In genomic region chr6:106125925-106126435, GRCh38 we compare ENCODE assay signal across 10 cellular contexts. TPM values are rescaled to one million over a fixed set of nuclear protein-coding genes. Genes with fewer than 3 reads are reported as not detected.
DNase-seq lines count a peak whose midpoint lies in the region; ATAC-seq and TF ChIP-seq lines count a peak whose summit lies in the region.
"Had no signal": no experiment of that assay in that cellular context is flagged by ENCODE, and none has a peak within 500 bp of the region (broad histone marks: within the 10 kb centered on the region; RNA-seq: fewer than 3 reads in every experiment).

No MANE protein-coding gene starts in this region.

- no peak for ATAC-seq in activated naive CD8-positive, alpha-beta T cell treated with anti-CD3 and anti-CD28 coated beads, Interleukin-2, amount 10 ng/mL, durations not matched to agents 7 days and 5 days (ENCODE audit: low read depth)
- peak; percentile 68 for ATAC-seq in HG03342 (IDR thresholded peaks at IDR 0.05; ENCODE audit: unreplicated experiment)
- ATAC-seq in activated CD8-positive, alpha-beta T cell treated with anti-CD3 and anti-CD28 coated beads, Interleukin-2, amount 10 ng/mL, durations not matched to agents 7 days and 5 days, result no peak
- ATAC-seq in stimulated activated naive CD8-positive, alpha-beta T cell treated with anti-CD3 and anti-CD28 coated beads, Interleukin-15, amount 100 ng/mL, for 72 hours, result peak; percentile 54
- no peak for ATAC-seq in psoas muscle

- intact Hi-C loops in psoas muscle (cut with DNase I), result no loop called here

- DNase-seq in activated naive CD8-positive, alpha-beta T cell treated with anti-CD3 and anti-CD28 coated beads, Interleukin-2, amount 10 ng/mL, durations not matched to agents 7 days and 5 days, result no peak
- DNase-seq in activated naive CD8-positive, alpha-beta T cell treated with anti-CD3 and anti-CD28 coated beads for 36 hours, result no peak
- no peak for DNase-seq in activated CD8-positive, alpha-beta T cell treated with anti-CD3 and anti-CD28 coated beads, Interleukin-2, amount 10 ng/mL, durations not matched to agents 7 days and 5 days
- no peak for DNase-seq in stimulated activated naive CD8-positive, alpha-beta T cell treated with anti-CD3 and anti-CD28 coated beads, Interleukin-15, amount 100 ng/mL, for 72 hours
- no peak for DNase-seq in DMS153 treated with DMSO at 0.1 percent for 48 hours (lab: John Stamatoyannopoulos, UW; ENCODE audit: unreplicated experiment)
- DNase-seq in NCI-H1436 (lab: John Stamatoyannopoulos, UW), result no peak
- no peak for DNase-seq in psoas muscle
- DNase-seq: adrenal gland had no signal

- no peak for TF ChIP-seq CTCF in psoas muscle (IDR thresholded peaks at IDR 0.05)

- H3K4me1 ChIP-seq in psoas muscle, result no peaks in the 10 kb centered on the region
- H3K4me1 ChIP-seq: adrenal gland had no signal

- 81 to 91% (median 86%) methylated on average over 11 of the region's 11 CpGs for WGBS in psoas muscle, 3 donors

- no peak overlapping the region for H3K27ac ChIP-seq in psoas muscle
- H3K27ac ChIP-seq: adrenal gland, C4-2B had no signal

- H3K27me3 Mint-ChIP-seq in activated naive CD8-positive, alpha-beta T cell treated with anti-CD3 and anti-CD28 coated beads, Interleukin-2, amount 10 ng/mL, durations not matched to agents 7 days and 5 days, result peaks cover 14% of the 10 kb centered on the region
- H3K27me3 Mint-ChIP-seq in activated naive CD8-positive, alpha-beta T cell treated with anti-CD3 and anti-CD28 coated beads for 36 hours, result peaks cover 56% of the 10 kb centered on the region
- H3K27me3 Mint-ChIP-seq in activated CD8-positive, alpha-beta T cell treated with anti-CD3 and anti-CD28 coated beads, Interleukin-2, amount 10 ng/mL, durations not matched to agents 7 days and 5 days (ENCODE audit: low read depth), result peaks cover 2% of the 10 kb centered on the region
- peaks cover 40% of the 10 kb centered on the region for H3K27me3 Mint-ChIP-seq in stimulated activated naive CD8-positive, alpha-beta T cell treated with anti-CD3 and anti-CD28 coated beads, Interleukin-15, amount 100 ng/mL, for 72 hours

- H3K27ac Mint-ChIP-seq in activated naive CD8-positive, alpha-beta T cell treated with anti-CD3 and anti-CD28 coated beads, Interleukin-2, amount 10 ng/mL, durations not matched to agents 7 days and 5 days, result peak overlapping the region; percentile 56
- H3K27ac Mint-ChIP-seq in activated naive CD8-positive, alpha-beta T cell treated with anti-CD3 and anti-CD28 coated beads for 36 hours, result no peak overlapping the region
- H3K27ac Mint-ChIP-seq in activated CD8-positive, alpha-beta T cell treated with anti-CD3 and anti-CD28 coated beads, Interleukin-2, amount 10 ng/mL, durations not matched to agents 7 days and 5 days, result peak overlapping the region; percentile 35
- no peak overlapping the region for H3K27ac Mint-ChIP-seq in stimulated activated naive CD8-positive, alpha-beta T cell treated with anti-CD3 and anti-CD28 coated beads, Interleukin-15, amount 100 ng/mL, for 72 hours

- no peak overlapping the region for H3K4me3 Mint-ChIP-seq in activated naive CD8-positive, alpha-beta T cell treated with anti-CD3 and anti-CD28 coated beads, Interleukin-2, amount 10 ng/mL, durations not matched to agents 7 days and 5 days
- H3K4me3 Mint-ChIP-seq in activated naive CD8-positive, alpha-beta T cell treated with anti-CD3 and anti-CD28 coated beads for 36 hours, result no peak overlapping the region
- no peak overlapping the region for H3K4me3 Mint-ChIP-seq in activated CD8-positive, alpha-beta T cell treated with anti-CD3 and anti-CD28 coated beads, Interleukin-2, amount 10 ng/mL, durations not matched to agents 7 days and 5 days
- peak overlapping the region in 1 of 2 donors; percentile 24 for H3K4me3 Mint-ChIP-seq in stimulated activated naive CD8-positive, alpha-beta T cell treated with anti-CD3 and anti-CD28 coated beads, Interleukin-15, amount 100 ng/mL, for 72 hours

- H3K9me3 Mint-ChIP-seq in activated naive CD8-positive, alpha-beta T cell treated with anti-CD3 and anti-CD28 coated beads, Interleukin-2, amount 10 ng/mL, durations not matched to agents 7 days and 5 days, result peaks cover 9% of the 10 kb centered on the region
- no peaks in the 10 kb centered on the region for H3K9me3 Mint-ChIP-seq in activated naive CD8-positive, alpha-beta T cell treated with anti-CD3 and anti-CD28 coated beads for 36 hours
- no peaks in the 10 kb centered on the region for H3K9me3 Mint-ChIP-seq in activated CD8-positive, alpha-beta T cell treated with anti-CD3 and anti-CD28 coated beads, Interleukin-2, amount 10 ng/mL, durations not matched to agents 7 days and 5 days (ENCODE audit: insufficient read depth)
- H3K9me3 Mint-ChIP-seq in stimulated activated naive CD8-positive, alpha-beta T cell treated with anti-CD3 and anti-CD28 coated beads, Interleukin-15, amount 100 ng/mL, for 72 hours, result no peaks in the 10 kb centered on the region

- H3K36me3 ChIP-seq in psoas muscle (ENCODE audit: insufficient read depth in 1 of 2, low read depth in 1 of 2), result no peaks in the 10 kb centered on the region
- H3K36me3 ChIP-seq: adrenal gland had no signal

- peaks cover 26% of the 10 kb centered on the region for H3K4me1 Mint-ChIP-seq in activated naive CD8-positive, alpha-beta T cell treated with anti-CD3 and anti-CD28 coated beads, Interleukin-2, amount 10 ng/mL, durations not matched to agents 7 days and 5 days
- peaks cover 29% of the 10 kb centered on the region for H3K4me1 Mint-ChIP-seq in activated naive CD8-positive, alpha-beta T cell treated with anti-CD3 and anti-CD28 coated beads for 36 hours
- peaks cover 41% of the 10 kb centered on the region for H3K4me1 Mint-ChIP-seq in activated CD8-positive, alpha-beta T cell treated with anti-CD3 and anti-CD28 coated beads, Interleukin-2, amount 10 ng/mL, durations not matched to agents 7 days and 5 days (ENCODE audit: low read depth)
- peaks cover 56% of the 10 kb centered on the region for H3K4me1 Mint-ChIP-seq in stimulated activated naive CD8-positive, alpha-beta T cell treated with anti-CD3 and anti-CD28 coated beads, Interleukin-15, amount 100 ng/mL, for 72 hours

- CTCF ChIA-PET in activated CD8-positive, alpha-beta T cell treated with anti-CD3 and anti-CD28 coated beads, Interleukin-2, amount 10 ng/mL, durations not matched to agents 7 days and 5 days (lab: Charles Lee), result interaction anchor here (0.6 to 2.0 kb wide), 4 partner anchors 9 to 413 kb away, joined by 3 to 4 read pairs (median 4); no protein-coding TSS in a partner anchor

- no peak overlapping the region for H3K4me3 ChIP-seq in psoas muscle
- H3K4me3 ChIP-seq: adrenal gland had no signal

- H3K9me3 ChIP-seq in psoas muscle, result no peaks in the 10 kb centered on the region
- H3K9me3 ChIP-seq: adrenal gland had no signal

- POLR2A ChIA-PET in activated naive CD8-positive, alpha-beta T cell treated with anti-CD3 and anti-CD28 coated beads, Interleukin-2, amount 10 ng/mL, durations not matched to agents 7 days and 5 days (lab: Charles Lee), result no interaction called here
- POLR2A ChIA-PET in activated CD8-positive, alpha-beta T cell treated with anti-CD3 and anti-CD28 coated beads, Interleukin-2, amount 10 ng/mL, durations not matched to agents 7 days and 5 days (lab: Charles Lee), result interaction anchor here (1.0 to 1.1 kb wide), 3 partner anchors 9 to 23 kb away, joined by 3 to 4 read pairs (median 4); no protein-coding TSS in a partner anchor

- H3K36me3 Mint-ChIP-seq in activated naive CD8-positive, alpha-beta T cell treated with anti-CD3 and anti-CD28 coated beads, Interleukin-2, amount 10 ng/mL, durations not matched to agents 7 days and 5 days, result peaks cover 4% of the 10 kb centered on the region
- peaks cover 2% of the 10 kb centered on the region for H3K36me3 Mint-ChIP-seq in activated naive CD8-positive, alpha-beta T cell treated with anti-CD3 and anti-CD28 coated beads for 36 hours
- H3K36me3 Mint-ChIP-seq in activated CD8-positive, alpha-beta T cell treated with anti-CD3 and anti-CD28 coated beads, Interleukin-2, amount 10 ng/mL, durations not matched to agents 7 days and 5 days (ENCODE audit: low read depth), result no peaks in the 10 kb centered on the region

- no peaks in the 10 kb centered on the region for H3K27me3 ChIP-seq in psoas muscle (ENCODE audit: insufficient read depth in 3 of 3, low read length in 2 of 3)
- H3K27me3 ChIP-seq: adrenal gland had no signal

RNA-seq across cellular contexts. Expression of gene PRDM1, which starts 39.8 kb away (rescaled TPM):
- total RNA-seq in activated naive CD8-positive, alpha-beta T cell treated with anti-CD3 and anti-CD28 coated beads, Interleukin-2, amount 10 ng/mL, durations not matched to agents 7 days and 5 days, result 10 to 100 TPM; 20.2 to 21.1 TPM
- total RNA-seq in activated naive CD8-positive, alpha-beta T cell treated with anti-CD3 and anti-CD28 coated beads for 36 hours, result 10 to 100 TPM; 13.1 to 13.4 TPM
- 10 to 100 TPM; 14.4 to 14.7 TPM for total RNA-seq in activated CD8-positive, alpha-beta T cell treated with anti-CD3 and anti-CD28 coated beads, Interleukin-2, amount 10 ng/mL, durations not matched to agents 7 days and 5 days
- total RNA-seq in psoas muscle, result 1 to 10 TPM; 1.3 to 2.0 (median 1.7) TPM
- under 1 TPM; 0.33 to 0.72 (median 0.36) TPM for polyA plus RNA-seq in psoas muscle

Comparison
In these comparisons a context has a peak if more than half of its experiments do, and no peak if none do; other contexts are left out.
1. H3K27ac Mint-ChIP-seq: peak in activated naive CD8-positive, alpha-beta T cell treated with anti-CD3 and anti-CD28 coated beads, Interleukin-2, amount 10 ng/mL, durations not matched to agents 7 days and 5 days (single experiment) and activated CD8-positive, alpha-beta T cell treated with anti-CD3 and anti-CD28 coated beads, Interleukin-2, amount 10 ng/mL, durations not matched to agents 7 days and 5 days (single experiment); none in activated naive CD8-positive, alpha-beta T cell treated with anti-CD3 and anti-CD28 coated beads for 36 hours (single experiment) and stimulated activated naive CD8-positive, alpha-beta T cell treated with anti-CD3 and anti-CD28 coated beads, Interleukin-15, amount 100 ng/mL, for 72 hours (0 of 2).
2. ATAC-seq: peak in HG03342 (single experiment) and stimulated activated naive CD8-positive, alpha-beta T cell treated with anti-CD3 and anti-CD28 coated beads, Interleukin-15, amount 100 ng/mL, for 72 hours (single experiment); none in activated naive CD8-positive, alpha-beta T cell treated with anti-CD3 and anti-CD28 coated beads, Interleukin-2, amount 10 ng/mL, durations not matched to agents 7 days and 5 days (single experiment), activated CD8-positive, alpha-beta T cell treated with anti-CD3 and anti-CD28 coated beads, Interleukin-2, amount 10 ng/mL, durations not matched to agents 7 days and 5 days (single experiment) and psoas muscle (0 of 4).
3. RNA of gene PRDM1, which starts 39.8 kb away (total RNA-seq): 20.2 to 21.1 TPM in activated naive CD8-positive, alpha-beta T cell treated with anti-CD3 and anti-CD28 coated beads, Interleukin-2, amount 10 ng/mL, durations not matched to agents 7 days and 5 days, 14.4 to 14.7 TPM in activated CD8-positive, alpha-beta T cell treated with anti-CD3 and anti-CD28 coated beads, Interleukin-2, amount 10 ng/mL, durations not matched to agents 7 days and 5 days and 13.1 to 13.4 TPM in activated naive CD8-positive, alpha-beta T cell treated with anti-CD3 and anti-CD28 coated beads for 36 hours; 1.3 to 2.0 TPM in psoas muscle; every median in the first group is over 4 times any median in the second.